ENCODE assay signal across 9 cellular contexts in the genomic region with DNA sequence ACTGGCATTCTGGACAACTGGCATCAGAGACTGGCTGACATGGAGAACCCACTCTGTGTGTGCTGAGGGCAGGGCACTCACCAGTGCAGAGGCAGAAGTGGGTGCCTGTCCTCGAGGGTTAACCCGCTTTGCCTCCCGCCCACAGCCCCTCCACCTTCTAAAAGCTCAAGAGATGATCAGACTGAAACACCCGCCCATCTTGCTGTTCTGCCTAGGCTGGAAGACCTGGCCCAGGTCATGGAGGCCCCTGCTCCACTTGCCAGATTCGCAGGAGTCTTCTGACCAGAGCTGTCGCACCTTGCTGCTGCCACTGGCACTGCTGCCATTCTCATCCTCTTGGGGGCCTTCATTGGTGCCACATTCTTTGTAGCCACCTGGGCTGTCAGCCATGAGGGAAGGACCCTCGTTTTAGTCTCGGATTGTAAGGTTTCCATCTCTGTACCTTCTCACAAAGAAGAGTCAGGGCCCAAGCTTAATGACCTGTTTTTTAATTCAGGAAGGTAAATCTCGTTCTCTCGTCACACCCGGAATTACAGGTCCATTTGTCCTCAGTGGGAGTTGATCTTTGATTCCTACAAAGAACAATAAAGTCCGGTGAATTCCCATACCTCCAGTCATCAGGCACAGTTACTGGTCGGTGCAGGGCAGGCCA. TPM values are rescaled to one million over a fixed set of nuclear protein-coding genes. Genes with fewer than 3 reads are reported as not detected.
DNase-seq lines count a peak whose midpoint lies in the region; ATAC-seq and TF ChIP-seq lines count a peak whose summit lies in the region.
"Had no signal": no experiment of that assay in that cellular context is flagged by ENCODE, and none has a peak within 500 bp of the region (broad histone marks: within the 10 kb centered on the region; RNA-seq: fewer than 3 reads in every experiment).

No MANE protein-coding gene starts in this region.

- no peak for ATAC-seq in activated T-cell treated with anti-CD3 and anti-CD28 coated beads, Interleukin-2, amount 50 U/mL, for 4 hours
- ATAC-seq in GM19324 (IDR thresholded peaks at IDR 0.05; ENCODE audit: low FRiP score, unreplicated experiment): no peak

- peak overlapping the region; percentile 96 for H3K4me3 Mint-ChIP-seq in activated T-cell treated with anti-CD3 and anti-CD28 coated beads, Interleukin-2, amount 50 U/mL, for 4 hours
- peak overlapping the region; percentile 95 for H3K4me3 Mint-ChIP-seq in activated T-helper 1 cell treated with anti-CD3 and anti-CD28 coated beads, Interleukin-12 subunit alpha, Interleukin-12 subunit beta, Interleukin-2, Interleukin-4 antibody, amounts not matched to agents 30 ng/mL and 10 ng/mL and 1 ng/mL, durations not matched to agents 14 hours and 24 hours and 36 hours

- H3K27ac Mint-ChIP-seq in activated T-helper 1 cell treated with anti-CD3 and anti-CD28 coated beads, Interleukin-12 subunit alpha, Interleukin-12 subunit beta, Interleukin-2, Interleukin-4 antibody, amounts not matched to agents 30 ng/mL and 10 ng/mL and 1 ng/mL, durations not matched to agents 14 hours and 24 hours and 36 hours: peak overlapping the region; percentile 96

- peaks cover 2 to 24% (median 10%) of the 10 kb centered on the region in 4 donors for H3K36me3 ChIP-seq in liver (ENCODE audit: control insufficient read depth in 4 of 4, insufficient read depth in 3 of 4, low read depth in 1 of 4, low read length in 3 of 4)
- peaks cover 0 to 44% (median 0%) of the 10 kb centered on the region in 3 donors for H3K36me3 ChIP-seq in tibial nerve

- no peak overlapping the region for H3K9ac ChIP-seq in liver (ENCODE audit: low read depth in 1 of 2, low read length in 2 of 2)

- peaks cover 48% of the 10 kb centered on the region for H3K4me1 Mint-ChIP-seq in activated T-cell treated with anti-CD3 and anti-CD28 coated beads, Interleukin-2, amount 50 U/mL, for 4 hours (ENCODE audit: low read depth)
- peaks cover 38% of the 10 kb centered on the region for H3K4me1 Mint-ChIP-seq in activated T-helper 1 cell treated with anti-CD3 and anti-CD28 coated beads, Interleukin-12 subunit alpha, Interleukin-12 subunit beta, Interleukin-2, Interleukin-4 antibody, amounts not matched to agents 30 ng/mL and 10 ng/mL and 1 ng/mL, durations not matched to agents 14 hours and 24 hours and 36 hours (ENCODE audit: low read depth)

- H3K4me1 ChIP-seq in liver (ENCODE audit: control insufficient read depth in 4 of 4, insufficient read depth in 4 of 4, low read length in 3 of 4) (peaks cover 5 to 44% (median 25%) of the 10 kb centered on the region in 4 donors), tibial nerve (peaks cover 0 to 66% (median 32%) of the 10 kb centered on the region in 4 donors)

- 91% methylated on average over 13 of the region's 13 CpGs for WGBS in liver
- 86 to 92% methylated on average over 13 of the region's 13 CpGs for WGBS in tibial nerve, 2 donors

- no peaks in the 10 kb centered on the region for H3K9me3 ChIP-seq in liver (ENCODE audit: control insufficient read depth in 4 of 4, low read length in 3 of 4)
- no peaks in the 10 kb centered on the region for H3K9me3 ChIP-seq in tibial nerve

- peaks cover 23% of the 10 kb centered on the region for H3K36me3 Mint-ChIP-seq in activated T-cell treated with anti-CD3 and anti-CD28 coated beads, Interleukin-2, amount 50 U/mL, for 4 hours (ENCODE audit: insufficient read depth)
- peaks cover 43% of the 10 kb centered on the region for H3K36me3 Mint-ChIP-seq in activated T-helper 1 cell treated with anti-CD3 and anti-CD28 coated beads, Interleukin-12 subunit alpha, Interleukin-12 subunit beta, Interleukin-2, Interleukin-4 antibody, amounts not matched to agents 30 ng/mL and 10 ng/mL and 1 ng/mL, durations not matched to agents 14 hours and 24 hours and 36 hours (ENCODE audit: low read depth)

- DNase-seq in activated T-cell treated with anti-CD3 and anti-CD28 coated beads, Interleukin-2, amount 50 U/mL, for 4 hours: no peak
- DNase-seq in activated T-cell treated with anti-CD3 and anti-CD28 coated beads for 4 hours (no peak), tibial nerve (ENCODE audit: low spot score in 2 of 2) (no peak), NAMALWA (ENCODE audit: low spot score) (no peak), hypothalamus (lab: John Stamatoyannopoulos, UW) (no peak)
- DNase-seq in activated T-helper 1 cell treated with anti-CD3 and anti-CD28 coated beads, Interleukin-12 subunit alpha, Interleukin-12 subunit beta, Interleukin-2, Interleukin-4 antibody, amounts not matched to agents 30 ng/mL and 10 ng/mL and 1 ng/mL, durations not matched to agents 14 hours and 24 hours and 36 hours (ENCODE audit: low spot score): no peak
- DNase-seq: amniotic stem cell had no signal

- H3K27me3 ChIP-seq in liver (ENCODE audit: control insufficient read depth in 4 of 4, insufficient read depth in 4 of 4, low read length in 3 of 4) (no peaks in the 10 kb centered on the region), tibial nerve (no peaks in the 10 kb centered on the region)

- H3K4me3 ChIP-seq in liver (ENCODE audit: low read depth in 1 of 3, low read length in 3 of 3) (no peak overlapping the region), tibial nerve (no peak overlapping the region)

- H3K9me3 Mint-ChIP-seq in activated T-cell treated with anti-CD3 and anti-CD28 coated beads, Interleukin-2, amount 50 U/mL, for 4 hours: no peaks in the 10 kb centered on the region
- H3K9me3 Mint-ChIP-seq in activated T-helper 1 cell treated with anti-CD3 and anti-CD28 coated beads, Interleukin-12 subunit alpha, Interleukin-12 subunit beta, Interleukin-2, Interleukin-4 antibody, amounts not matched to agents 30 ng/mL and 10 ng/mL and 1 ng/mL, durations not matched to agents 14 hours and 24 hours and 36 hours: no peaks in the 10 kb centered on the region

- no peaks in the 10 kb centered on the region for H3K27me3 Mint-ChIP-seq in activated T-cell treated with anti-CD3 and anti-CD28 coated beads, Interleukin-2, amount 50 U/mL, for 4 hours (ENCODE audit: low read depth)
- H3K27me3 Mint-ChIP-seq in activated T-helper 1 cell treated with anti-CD3 and anti-CD28 coated beads, Interleukin-12 subunit alpha, Interleukin-12 subunit beta, Interleukin-2, Interleukin-4 antibody, amounts not matched to agents 30 ng/mL and 10 ng/mL and 1 ng/mL, durations not matched to agents 14 hours and 24 hours and 36 hours (ENCODE audit: insufficient read depth): no peaks in the 10 kb centered on the region

- TF ChIP-seq EP300 in tibial nerve (IDR thresholded peaks at IDR 0.05): no peak

- intact Hi-C loops in activated T-helper 1 cell treated with anti-CD3 and anti-CD28 coated beads, Interleukin-12 subunit alpha, Interleukin-12 subunit beta, Interleukin-2, Interleukin-4 antibody, amounts not matched to agents 30 ng/mL and 10 ng/mL and 1 ng/mL, durations not matched to agents 14 hours and 24 hours and 36 hours (cut with micrococcal nuclease): loop anchor here (1.0 kb wide), 1 partner anchor 8 kb away; no protein-coding TSS in a partner anchor

- no peak for TF ChIP-seq RAD21 in liver (IDR thresholded peaks at IDR 0.05)

- H3K27ac ChIP-seq in liver (ENCODE audit: low read depth in 1 of 2, low read length in 2 of 2) (peak overlapping the region; percentile 94 to 99), tibial nerve (peak overlapping the region in 3 of 4 donors; percentile 92 to 99 (median 98))

- no peak for TF ChIP-seq POLR2A in tibial nerve (IDR thresholded peaks at IDR 0.05)

- TF ChIP-seq CTCF in liver (IDR thresholded peaks at IDR 0.05; ENCODE audit: low read depth, low read length, missing input control): no peak
- TF ChIP-seq CTCF in tibial nerve (IDR thresholded peaks at IDR 0.05): no peak

TF ChIP-seq in liver, 16 proteins besides CTCF, POLR2A, EP300 and RAD21 (continues in another document):
- no peak for TF ChIP-seq SP1 (IDR thresholded peaks at IDR 0.05)
- TF ChIP-seq, protein P1, sequence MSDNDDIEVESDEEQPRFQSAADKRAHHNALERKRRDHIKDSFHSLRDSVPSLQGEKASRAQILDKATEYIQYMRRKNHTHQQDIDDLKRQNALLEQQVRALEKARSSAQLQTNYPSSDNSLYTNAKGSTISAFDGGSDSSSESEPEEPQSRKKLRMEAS (IDR thresholded peaks at IDR 0.05): no peak
- TF ChIP-seq, protein P2, sequence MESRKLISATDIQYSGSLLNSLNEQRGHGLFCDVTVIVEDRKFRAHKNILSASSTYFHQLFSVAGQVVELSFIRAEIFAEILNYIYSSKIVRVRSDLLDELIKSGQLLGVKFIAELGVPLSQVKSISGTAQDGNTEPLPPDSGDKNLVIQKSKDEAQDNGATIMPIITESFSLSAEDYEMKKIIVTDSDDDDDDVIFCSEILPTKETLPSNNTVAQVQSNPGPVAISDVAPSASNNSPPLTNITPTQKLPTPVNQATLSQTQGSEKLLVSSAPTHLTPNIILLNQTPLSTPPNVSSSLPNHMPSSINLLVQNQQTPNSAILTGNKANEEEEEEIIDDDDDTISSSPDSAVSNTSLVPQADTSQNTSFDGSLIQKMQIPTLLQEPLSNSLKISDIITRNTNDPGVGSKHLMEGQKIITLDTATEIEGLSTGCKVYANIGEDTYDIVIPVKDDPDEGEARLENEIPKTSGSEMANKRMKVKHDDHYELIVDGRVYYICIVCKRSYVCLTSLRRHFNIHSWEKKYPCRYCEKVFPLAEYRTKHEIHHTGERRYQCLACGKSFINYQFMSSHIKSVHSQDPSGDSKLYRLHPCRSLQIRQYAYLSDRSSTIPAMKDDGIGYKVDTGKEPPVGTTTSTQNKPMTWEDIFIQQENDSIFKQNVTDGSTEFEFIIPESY (IDR thresholded peaks at IDR 0.05): no peak

RNA-seq across cellular contexts. Expression of a gene that starts 1.9 kb away (rescaled TPM):
- total RNA-seq in activated T-cell treated with anti-CD3 and anti-CD28 coated beads, Interleukin-2, amount 50 U/mL, for 4 hours: 10 to 100 TPM; 58.7 to 59.4 (median 59.3) TPM
- total RNA-seq in activated T-helper 1 cell treated with anti-CD3 and anti-CD28 coated beads, Interleukin-12 subunit alpha, Interleukin-12 subunit beta, Interleukin-2, Interleukin-4 antibody, amounts not matched to agents 30 ng/mL and 10 ng/mL and 1 ng/mL, durations not matched to agents 14 hours and 24 hours and 36 hours: 58.8 and 58.9 TPM in 2 replicates
- total RNA-seq in liver (10 to 100 TPM; 18.1 to 20.3 TPM), tibial nerve (10 to 100 TPM; 41.8 to 50.6 (median 49.4) TPM)
- polyA plus RNA-seq in liver: 10 to 100 TPM; 13.2 to 14.0 TPM

RNA-seq across cellular contexts. Expression of a gene that starts 20.7 kb away (rescaled TPM):
- 1 to 10 TPM; 4.2 to 6.6 (median 6.4) TPM for total RNA-seq in activated T-cell treated with anti-CD3 and anti-CD28 coated beads, Interleukin-2, amount 50 U/mL, for 4 hours
- 2.9 and 4.5 TPM in 2 replicates for total RNA-seq in activated T-helper 1 cell treated with anti-CD3 and anti-CD28 coated beads, Interleukin-12 subunit alpha, Interleukin-12 subunit beta, Interleukin-2, Interleukin-4 antibody, amounts not matched to agents 30 ng/mL and 10 ng/mL and 1 ng/mL, durations not matched to agents 14 hours and 24 hours and 36 hours
- total RNA-seq in liver (10 to 100 TPM; 22.3 to 34.3 TPM), tibial nerve (10 to 100 TPM; 20.5 to 46.9 (median 32.5) TPM)
- 10 to 100 TPM; 22.6 to 29.3 TPM for polyA plus RNA-seq in liver

RNA-seq across cellular contexts. Expression of a gene that starts 42.7 kb away (rescaled TPM):
- 10 to 100 TPM; 17.9 to 20.1 (median 19.7) TPM for total RNA-seq in activated T-cell treated with anti-CD3 and anti-CD28 coated beads, Interleukin-2, amount 50 U/mL, for 4 hours
- total RNA-seq in activated T-helper 1 cell treated with anti-CD3 and anti-CD28 coated beads, Interleukin-12 subunit alpha, Interleukin-12 subunit beta, Interleukin-2, Interleukin-4 antibody, amounts not matched to agents 30 ng/mL and 10 ng/mL and 1 ng/mL, durations not matched to agents 14 hours and 24 hours and 36 hours: 34.6 and 35.4 TPM in 2 replicates
- total RNA-seq in liver (10 to 100 TPM; 11.8 to 19.0 TPM), tibial nerve (10 to 100 TPM; 20.7 to 82.2 (median 32.6) TPM)
- 1 to 10 TPM; 5.8 to 6.6 TPM for polyA plus RNA-seq in liver
